In the genomic region with DNA sequence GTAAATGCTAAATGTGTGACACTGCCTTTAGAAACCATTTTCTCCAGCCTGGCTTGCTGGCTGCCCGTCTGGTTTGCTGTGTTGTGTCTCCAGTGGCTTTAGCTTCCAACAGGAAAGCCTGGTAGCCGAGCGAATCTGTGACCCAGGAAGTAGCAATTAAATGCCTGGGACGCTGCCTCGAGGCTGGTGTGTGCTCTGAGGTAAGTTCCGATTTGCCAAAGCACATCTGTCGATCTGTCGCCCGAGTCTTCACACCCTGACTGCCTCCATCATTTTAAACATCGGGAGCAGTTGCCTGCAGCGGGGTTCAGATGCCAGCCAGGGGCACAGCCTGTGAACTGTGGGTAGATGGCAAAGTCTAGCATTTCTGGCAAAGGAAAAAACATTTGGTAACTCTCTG, we compare ENCODE assay signal across 11 cellular contexts. TPM values are rescaled to one million over a fixed set of nuclear protein-coding genes. Genes with fewer than 3 reads are reported as not detected.
A peak's percentile ranks its signal among the peaks of the same experiment; 100 is the strongest.
DNase-seq lines count a peak whose midpoint lies in the region; ATAC-seq and TF ChIP-seq lines count a peak whose summit lies in the region.
"Had no signal": no experiment of that assay in that cellular context is flagged by ENCODE, and none has a peak within 500 bp of the region (broad histone marks: within the 10 kb centered on the region; RNA-seq: fewer than 3 reads in every experiment).

No MANE protein-coding gene starts in this region.

- H3K27ac Mint-ChIP-seq in CD4-positive, CD25-positive, alpha-beta regulatory T cell: peak overlapping the region in 1 of 3 donors; percentile 67
- H3K27ac Mint-ChIP-seq in GM23338 (no peak overlapping the region), nephron progenitor cell (peak overlapping the region; percentile 48)
- H3K27ac Mint-ChIP-seq in activated naive CD8-positive, alpha-beta T cell treated with anti-CD3 and anti-CD28 coated beads for 36 hours: no peak overlapping the region

- H3K36me3 ChIP-seq in CD4-positive, CD25-positive, alpha-beta regulatory T cell (ENCODE audit: control insufficient read depth, insufficient read depth, low read length): peaks cover 2% of the 10 kb centered on the region
- no peaks in the 10 kb centered on the region for H3K36me3 ChIP-seq in GM23338 (ENCODE audit: insufficient read depth)

- no peak for ATAC-seq in CD4-positive, CD25-positive, alpha-beta regulatory T cell (ENCODE audit: low read depth in 2 of 2)
- no peak for ATAC-seq in GM23338
- no peak for ATAC-seq in GM21717 (IDR thresholded peaks at IDR 0.05; ENCODE audit: unreplicated experiment)
- ATAC-seq: left colon had no signal

- H3K9me3 Mint-ChIP-seq in CD4-positive, CD25-positive, alpha-beta regulatory T cell: peaks cover 0 to 1% (median 0%) of the 10 kb centered on the region in 7 donors
- H3K9me3 Mint-ChIP-seq in GM23338 (no peaks in the 10 kb centered on the region), nephron progenitor cell (no peaks in the 10 kb centered on the region)
- H3K9me3 Mint-ChIP-seq in activated naive CD8-positive, alpha-beta T cell treated with anti-CD3 and anti-CD28 coated beads for 36 hours: no peaks in the 10 kb centered on the region

- peaks cover 16% of the 10 kb centered on the region; the same call in 1 of the 2 replicates for H3K79me2 ChIP-seq in GM23338 (replicated peaks; ENCODE audit: insufficient read depth)

- peaks cover 5% of the 10 kb centered on the region for H3K36me3 Mint-ChIP-seq in CD4-positive, CD25-positive, alpha-beta regulatory T cell
- H3K36me3 Mint-ChIP-seq in GM23338 (ENCODE audit: low read depth) (peaks cover 2% of the 10 kb centered on the region; the same call in 2 of the 3 replicates), nephron progenitor cell (ENCODE audit: low read depth) (no peaks in the 10 kb centered on the region)
- H3K36me3 Mint-ChIP-seq in activated naive CD8-positive, alpha-beta T cell treated with anti-CD3 and anti-CD28 coated beads for 36 hours: peaks cover 10% of the 10 kb centered on the region

- DNase-seq in CD4-positive, CD25-positive, alpha-beta regulatory T cell: no peak
- DNase-seq in GM23338 (ENCODE audit: low spot score) (no peak), nephron progenitor cell (no peak), hepatic stellate cell (ENCODE audit: low spot score) (no peak)
- DNase-seq in activated naive CD8-positive, alpha-beta T cell treated with anti-CD3 and anti-CD28 coated beads for 36 hours: no peak
- no peak for DNase-seq in activated effector memory CD4-positive, alpha-beta T cell treated with anti-CD3 and anti-CD28 coated beads, Interleukin-2, amount 50 U/mL, for 16 hours
- DNase-seq: Kasumi-1; OCI-M1; stimulated activated CD4-positive, alpha-beta T cell treated with anti-CD3 and anti-CD28 coated beads, Interleukin-4, amount 100 ng/mL, for 24 hours had no signal

- no peaks in the 10 kb centered on the region for H3K27me3 Mint-ChIP-seq in CD4-positive, CD25-positive, alpha-beta regulatory T cell
- peaks cover 13% of the 10 kb centered on the region for H3K27me3 Mint-ChIP-seq in GM23338 (ENCODE audit: insufficient read depth, low read depth, poor library complexity)
- no peaks in the 10 kb centered on the region for H3K27me3 Mint-ChIP-seq in activated naive CD8-positive, alpha-beta T cell treated with anti-CD3 and anti-CD28 coated beads for 36 hours
- H3K27me3 Mint-ChIP-seq in nephron progenitor cell (ENCODE audit: low read depth, poor library complexity): no peaks in the 10 kb centered on the region

- no peaks in the 10 kb centered on the region for H3K9me2 ChIP-seq in GM23338 (ENCODE audit: insufficient read depth)

- peaks cover 11% of the 10 kb centered on the region for H4K20me1 ChIP-seq in GM23338 (replicated peaks; ENCODE audit: insufficient read depth)

- no peak overlapping the region for H2AFZ ChIP-seq in GM23338

- H3K4me3 Mint-ChIP-seq in CD4-positive, CD25-positive, alpha-beta regulatory T cell: peak overlapping the region; percentile 85 to 90 (median 87)
- peak overlapping the region; percentile 80 for H3K4me3 Mint-ChIP-seq in GM23338
- H3K4me3 Mint-ChIP-seq in activated naive CD8-positive, alpha-beta T cell treated with anti-CD3 and anti-CD28 coated beads for 36 hours: peak overlapping the region; percentile 78
- peak overlapping the region; percentile 83 for H3K4me3 Mint-ChIP-seq in nephron progenitor cell

- H3F3A ChIP-seq in GM23338 (replicated peaks; ENCODE audit: low read depth): peaks cover 4% of the 10 kb centered on the region; the same call in 1 of the 2 replicates

- no peak overlapping the region for H3K4me2 ChIP-seq in GM23338

- peaks cover 27% of the 10 kb centered on the region for H3K4me1 ChIP-seq in CD4-positive, CD25-positive, alpha-beta regulatory T cell (ENCODE audit: control insufficient read depth, insufficient read depth, low read length, poor library complexity, severe bottlenecking)
- peaks cover 6% of the 10 kb centered on the region; the same call in 1 of the 2 replicates for H3K4me1 ChIP-seq in GM23338 (ENCODE audit: insufficient read depth)

- H3K9me3 ChIP-seq in CD4-positive, CD25-positive, alpha-beta regulatory T cell (ENCODE audit: control insufficient read depth in 2 of 2, low read length in 2 of 2): no peaks in the 10 kb centered on the region

- H3K4me3 ChIP-seq in CD4-positive, CD25-positive, alpha-beta regulatory T cell (ENCODE audit: low read depth, low read length): no peak overlapping the region
- no peak overlapping the region for H3K4me3 ChIP-seq in GM23338

- H3K4me1 Mint-ChIP-seq in CD4-positive, CD25-positive, alpha-beta regulatory T cell: peaks cover 0 to 26% (median 11%) of the 10 kb centered on the region in 4 donors
- H3K4me1 Mint-ChIP-seq in GM23338: peaks cover 12% of the 10 kb centered on the region
- peaks cover 18% of the 10 kb centered on the region for H3K4me1 Mint-ChIP-seq in activated naive CD8-positive, alpha-beta T cell treated with anti-CD3 and anti-CD28 coated beads for 36 hours
- H3K4me1 Mint-ChIP-seq in nephron progenitor cell: peaks cover 26% of the 10 kb centered on the region

- H3K27me3 ChIP-seq in CD4-positive, CD25-positive, alpha-beta regulatory T cell (ENCODE audit: control insufficient read depth, insufficient read depth, low read length): no peaks in the 10 kb centered on the region
- H3K27me3 ChIP-seq in GM23338 (ENCODE audit: insufficient read depth): no peaks in the 10 kb centered on the region

- TF ChIP-seq CTCF in GM23338 (conservative IDR thresholded peaks at IDR 0.05; ENCODE audit: low read depth in 2 of 2): no peak
- TF ChIP-seq CTCF in nephron progenitor cell (IDR thresholded peaks at IDR 0.05): no peak

- no peak overlapping the region for H3K27ac ChIP-seq in CD4-positive, CD25-positive, alpha-beta regulatory T cell (ENCODE audit: insufficient read depth, low read length, poor library complexity, severe bottlenecking)
- no peak overlapping the region for H3K27ac ChIP-seq in GM23338 (ENCODE audit: low read depth)

TF ChIP-seq in GM23338, 12 proteins besides CTCF, POLR2A, EP300 and RAD21:
- no peak for TF ChIP-seq EZH2 (IDR thresholded peaks at IDR 0.05; ENCODE audit: low read depth, unreplicated experiment)

RNA-seq across cellular contexts. Expression of gene MIB2, which starts 2.2 kb away (rescaled TPM):
- total RNA-seq in CD4-positive, CD25-positive, alpha-beta regulatory T cell: 58.2 TPM
- polyA plus RNA-seq in CD4-positive, CD25-positive, alpha-beta regulatory T cell: 10 to 100 TPM; 15.9 to 20.6 (median 19.0) TPM
- 57.3 and 82.6 TPM in 2 replicates for total RNA-seq in GM23338 (2014; rRNA removed; shearing (Covaris generic))
- 104 and 120 TPM in 2 replicates for polyA plus RNA-seq in GM23338 (2016; fragmentation: Nextera tagmentation; extraction: Ambion mirVana)
- 10 to 100 TPM; 33.1 to 38.7 TPM for total RNA-seq in activated naive CD8-positive, alpha-beta T cell treated with anti-CD3 and anti-CD28 coated beads for 36 hours

RNA-seq across cellular contexts. Expression of gene MMP23B, which starts 14.5 kb away (rescaled TPM):
- total RNA-seq in CD4-positive, CD25-positive, alpha-beta regulatory T cell: 4.1 TPM
- polyA plus RNA-seq in CD4-positive, CD25-positive, alpha-beta regulatory T cell: under 1 TPM in 2 of 4 donors, not detected in 2; 0.18 to 0.21 TPM
- total RNA-seq in GM23338 (2014; rRNA removed; shearing (Covaris generic)): 12.5 and 15.8 TPM in 2 replicates
- polyA plus RNA-seq in GM23338 (2016; fragmentation: Nextera tagmentation; extraction: Ambion mirVana): 15.0 and 16.2 TPM in 2 replicates
- total RNA-seq in activated naive CD8-positive, alpha-beta T cell treated with anti-CD3 and anti-CD28 coated beads for 36 hours: 1 to 10 TPM; 1.4 to 2.3 TPM

RNA-seq across cellular contexts. Expression of gene FNDC10, which starts 17.6 kb away (rescaled TPM):
- total RNA-seq in CD4-positive, CD25-positive, alpha-beta regulatory T cell: 0.96 TPM
- polyA plus RNA-seq in CD4-positive, CD25-positive, alpha-beta regulatory T cell: under 1 TPM; 0.21 to 0.37 (median 0.29) TPM
- total RNA-seq in GM23338 (2014; rRNA removed; shearing (Covaris generic)): 11.1 and 15.1 TPM in 2 replicates
- polyA plus RNA-seq in GM23338 (2016; fragmentation: Nextera tagmentation; extraction: Ambion mirVana): 7.7 and 8.6 TPM in 2 replicates
- total RNA-seq in activated naive CD8-positive, alpha-beta T cell treated with anti-CD3 and anti-CD28 coated beads for 36 hours: 1 to 10 TPM; 2.9 to 3.3 TPM

RNA-seq across cellular contexts. Expression of gene CDK11B, which starts 41.3 kb away (rescaled TPM):
- total RNA-seq in CD4-positive, CD25-positive, alpha-beta regulatory T cell: 47.2 TPM
- polyA plus RNA-seq in CD4-positive, CD25-positive, alpha-beta regulatory T cell: 10 to 100 TPM in 1 of 4 donors, 1 to 10 TPM in 3; 9.3 to 11.3 (median 9.7) TPM
- 19.8 and 22.4 TPM in 2 replicates for total RNA-seq in GM23338 (2014; rRNA removed; shearing (Covaris generic))
- 76.7 and 82.1 TPM in 2 replicates for polyA plus RNA-seq in GM23338 (2016; fragmentation: Nextera tagmentation; extraction: Ambion mirVana)
- total RNA-seq in activated naive CD8-positive, alpha-beta T cell treated with anti-CD3 and anti-CD28 coated beads for 36 hours: 10 to 100 TPM; 42.2 to 43.3 TPM

RNA-seq across cellular contexts. Expression of gene SSU72, which starts 42.9 kb away (rescaled TPM):
- 104 TPM for total RNA-seq in CD4-positive, CD25-positive, alpha-beta regulatory T cell
- 100 to 1,000 TPM; 185 to 279 (median 217) TPM for polyA plus RNA-seq in CD4-positive, CD25-positive, alpha-beta regulatory T cell
- total RNA-seq in GM23338 (2014; rRNA removed; shearing (Covaris generic)): 148 and 163 TPM in 2 replicates
- 244 and 248 TPM in 2 replicates for polyA plus RNA-seq in GM23338 (2016; fragmentation: Nextera tagmentation; extraction: Ambion mirVana)
- total RNA-seq in activated naive CD8-positive, alpha-beta T cell treated with anti-CD3 and anti-CD28 coated beads for 36 hours: 100 to 1,000 TPM; 124 to 131 TPM
